10 cellular contexts compared by ENCODE assay signal in the genomic region with DNA sequence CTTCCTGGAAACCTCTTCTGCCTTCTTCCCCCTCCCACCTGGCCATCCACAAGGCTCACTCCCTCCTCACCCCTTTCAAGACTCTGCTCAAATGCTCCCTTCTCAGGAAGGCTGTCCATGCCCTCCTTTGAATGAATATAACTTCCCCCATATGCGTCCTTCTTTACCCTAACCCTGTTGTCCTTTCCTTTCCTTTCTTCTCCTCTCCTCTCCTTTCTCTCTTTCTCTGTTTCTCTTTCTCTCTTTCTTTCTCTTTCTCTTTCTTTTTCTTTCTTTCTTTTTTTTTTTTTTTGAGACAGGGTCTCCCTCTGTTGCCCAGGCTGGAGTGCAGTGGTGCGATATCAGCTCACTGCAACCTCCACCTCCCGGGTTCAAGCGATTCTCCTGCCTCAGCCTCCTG. TPM values are rescaled to one million over a fixed set of nuclear protein-coding genes. Genes with fewer than 3 reads are reported as not detected.
DNase-seq lines count a peak whose midpoint lies in the region; ATAC-seq and TF ChIP-seq lines count a peak whose summit lies in the region.
"Not testable (repeated sequence)": the region's sequence is repeated elsewhere in the genome, so short reads cannot be mapped to it uniquely, and the experiment has no call there.
"Had no signal": no experiment of that assay in that cellular context is flagged by ENCODE, and none has a peak within 500 bp of the region (broad histone marks: within the 10 kb centered on the region; RNA-seq: fewer than 3 reads in every experiment).

No MANE protein-coding gene starts in this region.

- intact Hi-C loops in PC-3 (cut with micrococcal nuclease): loop anchor here (2.0 kb wide), 1 partner anchor 15 kb away; no protein-coding TSS in a partner anchor
- intact Hi-C loops in heart right ventricle (cut with DNase I): loop anchor here in 1 of 10 donors (2.0 kb wide), 1 partner anchor 15 kb away; a partner anchor contains a TSS

- H3K9me2 ChIP-seq in GM23338 (ENCODE audit: insufficient read depth); PC-3 (replicated peaks; ENCODE audit: low read length): not testable (repeated sequence)

- H3K36me3 Mint-ChIP-seq in GM23338 (ENCODE audit: low read depth); activated naive CD4-positive, alpha-beta T cell treated with anti-CD3 and anti-CD28 coated beads, Interleukin-2, amount 50 U/mL, for 24 hours: not testable (repeated sequence)

- H3K4me2 ChIP-seq in GM23338, smooth muscle cell: not testable (repeated sequence)
- H3K4me2 ChIP-seq in PC-3 (ENCODE audit: low read length): peak overlapping the region; percentile 44; the same call in 1 of the 2 replicates

- POLR2A ChIA-PET in PC-3 (lab: Charles Lee; ENCODE audit: unreplicated experiment): not testable (repeated sequence)

- H3K27ac ChIP-seq in GM23338 (ENCODE audit: low read depth): not testable (repeated sequence)
- H3K27ac ChIP-seq in PC-3 (ENCODE audit: low read length) (peak overlapping the region; percentile 100), coronary artery (peak overlapping the region; percentile 42 to 92), heart right ventricle (peak overlapping the region in 9 of 10 donors; percentile 14 to 88 (median 80)), muscle layer of colon (ENCODE audit: low read depth, low read length) (peak overlapping the region; percentile 75), smooth muscle cell (ENCODE audit: low read depth) (peak overlapping the region; percentile 67), upper lobe of left lung (peak overlapping the region; percentile 80 to 90 (median 87))

- not testable (repeated sequence) for H3K27me3 ChIP-seq in GM23338 (ENCODE audit: insufficient read depth); PC-3 (ENCODE audit: low read length); muscle layer of colon (ENCODE audit: control insufficient read depth in 1 of 2, insufficient read depth in 2 of 2, low read length in 2 of 2); smooth muscle cell (ENCODE audit: low read depth); upper lobe of left lung
- peaks cover 0 to 25% (median 0%) of the 10 kb centered on the region in 7 donors for H3K27me3 ChIP-seq in heart right ventricle

- CTCF ChIA-PET in PC-3 (lab: Charles Lee): not testable (repeated sequence)

- peak overlapping the region; percentile 33; the same call in 1 of the 2 replicates for H3K9ac ChIP-seq in PC-3 (ENCODE audit: low read length)
- H3K9ac ChIP-seq in muscle layer of colon (ENCODE audit: low read length); smooth muscle cell (ENCODE audit: low read depth): not testable (repeated sequence)

- BruUV-seq in PC-3 (replicated peaks; lab: Mats Ljungman, UMichigan): not testable (repeated sequence)

- peak overlapping the region; percentile 3; the same call in 1 of the 3 replicates for H3K4me3 Mint-ChIP-seq in GM23338
- not testable (repeated sequence) for H3K4me3 Mint-ChIP-seq in activated naive CD4-positive, alpha-beta T cell treated with anti-CD3 and anti-CD28 coated beads, Interleukin-2, amount 50 U/mL, for 24 hours

- DNase-seq in GM23338 (ENCODE audit: low spot score); PC-3; coronary artery (ENCODE audit: low spot score); heart right ventricle; smooth muscle cell (lab: John Stamatoyannopoulos, UW; ENCODE audit: unreplicated experiment); upper lobe of left lung: not testable (repeated sequence)

- H3K27me3 Mint-ChIP-seq in GM23338 (ENCODE audit: insufficient read depth, low read depth, poor library complexity): peaks cover 11% of the 10 kb centered on the region
- peaks cover 12% of the 10 kb centered on the region for H3K27me3 Mint-ChIP-seq in activated naive CD4-positive, alpha-beta T cell treated with anti-CD3 and anti-CD28 coated beads, Interleukin-2, amount 50 U/mL, for 24 hours

- not testable (repeated sequence) for H3F3A ChIP-seq in GM23338 (replicated peaks; ENCODE audit: low read depth)
- H3F3A ChIP-seq in PC-3 (ENCODE audit: low read length, unreplicated experiment): peaks cover 13% of the 10 kb centered on the region
- peaks cover 25% of the 10 kb centered on the region for H3F3A ChIP-seq in smooth muscle cell (ENCODE audit: low read depth)

- not testable (repeated sequence) for H3K36me3 ChIP-seq in GM23338 (ENCODE audit: insufficient read depth); PC-3 (ENCODE audit: low read depth, low read length); smooth muscle cell (ENCODE audit: low read depth)
- H3K36me3 ChIP-seq in heart right ventricle (peaks cover 0 to 89% (median 25%) of the 10 kb centered on the region in 9 donors), muscle layer of colon (ENCODE audit: insufficient read depth, low read length) (peaks cover 45% of the 10 kb centered on the region), upper lobe of left lung (peaks cover 0 to 65% (median 15%) of the 10 kb centered on the region in 4 donors)

- not testable (repeated sequence) for H3K27ac Mint-ChIP-seq in GM23338
- H3K27ac Mint-ChIP-seq in activated naive CD4-positive, alpha-beta T cell treated with anti-CD3 and anti-CD28 coated beads, Interleukin-2, amount 50 U/mL, for 24 hours: peak overlapping the region; percentile 67

- H2AFZ ChIP-seq in GM23338; PC-3 (ENCODE audit: low read length); smooth muscle cell (ENCODE audit: low read depth): not testable (repeated sequence)

- H3K4me1 ChIP-seq in GM23338 (ENCODE audit: insufficient read depth); smooth muscle cell (ENCODE audit: low read depth): not testable (repeated sequence)
- peaks cover 20% of the 10 kb centered on the region for H3K4me1 ChIP-seq in PC-3 (ENCODE audit: insufficient read depth, low read length)
- peaks cover 13 to 77% (median 57%) of the 10 kb centered on the region in 9 donors for H3K4me1 ChIP-seq in heart right ventricle
- H3K4me1 ChIP-seq in muscle layer of colon (ENCODE audit: insufficient read depth, low read length): peaks cover 32% of the 10 kb centered on the region
- H3K4me1 ChIP-seq in upper lobe of left lung: peaks cover 55 to 69% (median 63%) of the 10 kb centered on the region in 4 donors

- TF ChIP-seq CTCF in GM23338 (conservative IDR thresholded peaks at IDR 0.05; ENCODE audit: low read depth in 2 of 2); PC-3 (conservative IDR thresholded peaks at IDR 0.05; ENCODE audit: low read depth, low read length); coronary artery (IDR thresholded peaks at IDR 0.05); heart right ventricle (IDR thresholded peaks at IDR 0.05); smooth muscle cell (IDR thresholded peaks at IDR 0.05; ENCODE audit: borderline replicate concordance, insufficient read depth, poor library complexity, severe bottlenecking); upper lobe of left lung (IDR thresholded peaks at IDR 0.05): not testable (repeated sequence)

- TF ChIP-seq POLR2A in upper lobe of left lung (IDR thresholded peaks at IDR 0.05): not testable (repeated sequence)

- WGBS in heart right ventricle, 2 donors: 83 to 85% methylated on average over 4 of the region's 4 CpGs
- over 99% methylated on average over 4 of the region's 4 CpGs for WGBS in smooth muscle cell (ENCODE audit: low lambda C conversion rate)
- WGBS in upper lobe of left lung, 2 donors: 91 to 93% methylated on average over 4 of the region's 4 CpGs

- ATAC-seq in GM23338; PC-3; heart right ventricle; upper lobe of left lung (ENCODE audit: low FRiP score in 2 of 2): not testable (repeated sequence)

- not testable (repeated sequence) for H3K79me2 ChIP-seq in GM23338 (replicated peaks; ENCODE audit: insufficient read depth); PC-3 (ENCODE audit: low read length)
- H3K79me2 ChIP-seq in smooth muscle cell (ENCODE audit: low read depth): peaks cover 53% of the 10 kb centered on the region

- TF ChIP-seq EP300 in upper lobe of left lung (IDR thresholded peaks at IDR 0.05): not testable (repeated sequence)

- H3K4me1 Mint-ChIP-seq in GM23338: peaks cover 11% of the 10 kb centered on the region
- peaks cover 16% of the 10 kb centered on the region for H3K4me1 Mint-ChIP-seq in activated naive CD4-positive, alpha-beta T cell treated with anti-CD3 and anti-CD28 coated beads, Interleukin-2, amount 50 U/mL, for 24 hours

- not testable (repeated sequence) for H3K4me3 ChIP-seq in GM23338; PC-3 (ENCODE audit: low read length); coronary artery; heart right ventricle; muscle layer of colon (ENCODE audit: low read depth in 1 of 2, low read length in 2 of 2); smooth muscle cell; upper lobe of left lung

- H3K9me3 ChIP-seq in PC-3 (ENCODE audit: low read length); heart right ventricle; muscle layer of colon (ENCODE audit: low read length); smooth muscle cell (replicated peaks; ENCODE audit: low read depth); upper lobe of left lung: not testable (repeated sequence)

- H4K20me1 ChIP-seq in GM23338 (replicated peaks; ENCODE audit: insufficient read depth); PC-3 (ENCODE audit: low read length): not testable (repeated sequence)
- H4K20me1 ChIP-seq in smooth muscle cell (ENCODE audit: low read depth): peaks cover 93% of the 10 kb centered on the region

- H3K9me3 Mint-ChIP-seq in GM23338; activated naive CD4-positive, alpha-beta T cell treated with anti-CD3 and anti-CD28 coated beads, Interleukin-2, amount 50 U/mL, for 24 hours: not testable (repeated sequence)

RNA-seq across cellular contexts. Expression of a gene that starts 15.1 kb away (rescaled TPM):
- 10.8 and 11.7 TPM in 2 replicates for total RNA-seq in GM23338 (2014; rRNA removed; shearing (Covaris generic))
- 6.6 TPM in 2 replicates for polyA plus RNA-seq in GM23338 (2016; fragmentation: Nextera tagmentation; extraction: Ambion mirVana)
- 0.11 and 1.4 TPM in 2 replicates for total RNA-seq in PC-3 (2014; rRNA removed)
- total RNA-seq in heart right ventricle: 10 to 100 TPM; 27.5 to 78.2 (median 40.5) TPM
- polyA plus RNA-seq in heart right ventricle: 10 to 100 TPM; 51.1 to 61.0 TPM
- total RNA-seq in smooth muscle cell: 44.3 and 65.6 TPM in 2 replicates
- polyA plus RNA-seq in smooth muscle cell: 200 TPM in 2 replicates
- total RNA-seq in upper lobe of left lung: 100 to 1,000 TPM in 4 of 6 donors, 10 to 100 TPM in 2; 80.7 to 426 (median 181) TPM
- total RNA-seq: CD4-positive, alpha-beta memory T cell had no signal
- polyA plus RNA-seq: CD4-positive, alpha-beta memory T cell; IgD-negative memory B cell had no signal

RNA-seq across cellular contexts. Expression of a gene that starts 17.1 kb away (rescaled TPM):
- total RNA-seq in GM23338 (2014; rRNA removed; shearing (Covaris generic)): 151 and 167 TPM in 2 replicates
- polyA plus RNA-seq in GM23338 (2016; fragmentation: Nextera tagmentation; extraction: Ambion mirVana) (192 and 211 TPM in 2 replicates), heart right ventricle (100 to 1,000 TPM; 210 to 256 TPM), smooth muscle cell (74.5 and 95.2 TPM in 2 replicates)
- total RNA-seq in PC-3 (2014; rRNA removed) (61.5 and 83.9 TPM in 2 replicates), heart right ventricle (100 to 1,000 TPM; 131 to 208 (median 177) TPM), smooth muscle cell (42.8 and 48.9 TPM in 2 replicates), upper lobe of left lung (100 to 1,000 TPM; 261 to 432 (median 282) TPM)

RNA-seq across cellular contexts. Expression of a gene that starts 50.2 kb away (rescaled TPM):
- 524 and 558 TPM in 2 replicates for total RNA-seq in GM23338 (2014; rRNA removed; shearing (Covaris generic))
- polyA plus RNA-seq in GM23338 (2016; fragmentation: Nextera tagmentation; extraction: Ambion mirVana) (811 and 820 TPM in 2 replicates), heart right ventricle (1,000 to 10,000 TPM in 1 of 2 donors, 100 to 1,000 TPM in 1; 711 to 1,774 TPM), smooth muscle cell (527 and 558 TPM in 2 replicates)
- total RNA-seq in PC-3 (2014; rRNA removed) (277 and 278 TPM in 2 replicates), heart right ventricle (1,000 to 10,000 TPM in 5 of 10 donors, 100 to 1,000 TPM in 5; 828 to 1,621 (median 1,009) TPM), smooth muscle cell (415 and 441 TPM in 2 replicates), upper lobe of left lung (100 to 1,000 TPM; 194 to 455 (median 325) TPM)
